Comparison of ENCODE assay signal across 17 cellular contexts in the genomic region with DNA sequence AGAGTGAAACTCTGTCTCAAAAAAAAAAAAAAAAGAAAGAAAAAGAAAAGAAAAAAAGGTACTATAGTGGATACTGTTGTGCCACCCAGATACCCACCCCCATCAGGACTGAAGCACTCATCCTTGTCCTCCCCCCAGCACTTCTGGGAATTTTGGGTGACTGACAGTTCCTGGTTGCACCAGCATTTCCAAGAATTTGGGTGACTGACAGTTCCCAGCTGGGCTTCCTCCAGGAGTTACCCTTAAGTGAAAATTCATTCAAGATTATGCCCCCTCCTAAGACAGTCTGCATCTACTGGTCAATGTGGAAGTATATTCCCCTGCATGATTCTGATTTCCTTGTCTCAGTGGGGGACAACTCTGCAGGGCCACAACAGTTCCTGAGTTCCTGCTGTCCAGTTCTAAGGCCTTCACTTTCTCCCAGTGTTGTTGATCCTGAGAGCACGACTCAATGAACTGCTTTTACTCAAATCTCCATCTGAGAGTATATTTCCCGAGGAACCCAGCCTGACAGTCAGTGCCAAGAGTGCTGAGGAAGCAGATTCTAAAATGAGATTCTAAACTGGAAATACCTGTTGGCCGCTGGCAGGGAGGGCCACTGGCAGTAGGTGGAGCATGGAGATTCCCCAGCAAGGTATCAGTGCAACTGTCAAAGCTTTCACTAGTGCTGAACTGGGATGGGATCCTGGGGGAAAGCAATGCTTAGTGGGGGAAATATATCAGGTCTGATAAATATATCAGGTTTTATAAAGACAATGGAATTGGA. TPM values are rescaled to one million over a fixed set of nuclear protein-coding genes. Genes with fewer than 3 reads are reported as not detected.
DNase-seq lines count a peak whose midpoint lies in the region; ATAC-seq and TF ChIP-seq lines count a peak whose summit lies in the region.
"Had no signal": no experiment of that assay in that cellular context is flagged by ENCODE, and none has a peak within 500 bp of the region (broad histone marks: within the 10 kb centered on the region; RNA-seq: fewer than 3 reads in every experiment).

No MANE protein-coding gene starts in this region.

- ATAC-seq in HG03095 (IDR thresholded peaks at IDR 0.05; ENCODE audit: unreplicated experiment), result no peak

- DNase-seq in DMS153 (lab: John Stamatoyannopoulos, UW) (peak; percentile 64), MV-4-11 (lab: John Stamatoyannopoulos, UW) (peak; percentile 16), epithelial cell of esophagus (ENCODE audit: low read depth) (peak; percentile 87), mucosa of gallbladder (ENCODE audit: low spot score) (peak; percentile 67), NAMALWA (ENCODE audit: low spot score) (no peak), NCI-H2196 (lab: John Stamatoyannopoulos, UW; ENCODE audit: unreplicated experiment) (no peak), T-helper 9 cell (no peak)
- DNase-seq: DND-41, midbrain, NCI-H1092 treated with DMSO at 0.1 percent for 48 hours had no signal

- H3K4me3 ChIP-seq in epithelial cell of esophagus (ENCODE audit: low read length), result no peak overlapping the region
- H3K4me3 ChIP-seq: coronary artery had no signal

- TF ChIP-seq CTCF in epithelial cell of esophagus (IDR thresholded peaks at IDR 0.05; ENCODE audit: insufficient read depth, low read depth, low read length, missing control alignments), result peak; percentile 39

RNA-seq across cellular contexts. Expression of a gene that starts 18.5 kb away (rescaled TPM):
- 0.95 TPM for total RNA-seq in mucosa of gallbladder
- total RNA-seq: activated T-helper 2 cell treated with anti-CD3 and anti-CD28 coated beads, Interferon-gamma antibody, Interleukin-2, Interleukin-4, amounts not matched to agents 10 μg/mL and 5 μg/mL and 100 μg/mL, durations not matched to agents 14 hours and 24 hours and 36 hours; B cell; HT1080; NCI-H460; osteocyte had no signal

RNA-seq across cellular contexts. Expression of a gene that starts 23.2 kb away (rescaled TPM):
- 0.40 TPM for total RNA-seq in mucosa of gallbladder
- total RNA-seq: activated T-helper 2 cell treated with anti-CD3 and anti-CD28 coated beads, Interferon-gamma antibody, Interleukin-2, Interleukin-4, amounts not matched to agents 10 μg/mL and 5 μg/mL and 100 μg/mL, durations not matched to agents 14 hours and 24 hours and 36 hours; B cell; HT1080; NCI-H460; osteocyte had no signal

RNA-seq across cellular contexts. Expression of a gene that starts 23.5 kb away (rescaled TPM):
- 57.7 TPM for total RNA-seq in mucosa of gallbladder

RNA-seq across cellular contexts. Expression of a gene that starts 50.5 kb away (rescaled TPM):
- total RNA-seq in mucosa of gallbladder, result 10.6 TPM

Comparison
In these comparisons a context has a peak if more than half of its experiments do, and no peak if none do; other contexts are left out.
1. DNase-seq: peak in DMS153 (single experiment), MV-4-11 (single experiment), epithelial cell of esophagus (single experiment) and mucosa of gallbladder (single experiment); none in NAMALWA (single experiment), NCI-H2196 (single experiment) and T-helper 9 cell (single experiment).